Comparison of ENCODE assay signal across 27 cellular contexts in genomic region chr6:4434655-4435054, GRCh38.
"Had no signal": no experiment of that assay in that cellular context is flagged by ENCODE, and none has a peak within 500 bp of the region (broad histone marks: within the 10 kb centered on the region; RNA-seq: fewer than 3 reads in every experiment).

No MANE protein-coding gene starts in this region.

- H3K4me1 ChIP-seq: lower lobe of right lung, pancreas, prostate gland, stomach, testis, transverse colon, upper lobe of right lung had no signal

- H3K4me3 ChIP-seq: lower lobe of right lung, pancreas, prostate gland, skin epidermis, stomach, testis, thyroid gland, transverse colon, upper lobe of right lung had no signal

- H3K27me3 ChIP-seq: pancreas, stomach, testis, thyroid gland, transverse colon, upper lobe of right lung had no signal

- H3K36me3 ChIP-seq: lower lobe of right lung, pancreas, prostate gland, stomach, thyroid gland, transverse colon, upper lobe of right lung had no signal

- H3K9me3 ChIP-seq: lower lobe of right lung, pancreas, prostate gland, testis, thyroid gland, transverse colon, upper lobe of right lung had no signal

- DNase-seq: hippocampal formation; kidney glomerular epithelial cell; left cardiac atrium; lower lobe of right lung; mammary epithelial cell; mesenchymal stem cell; naive thymus-derived CD8-positive, alpha-beta T cell; nucleus accumbens; pancreas; posterior cingulate gyrus; retina; right cardiac atrium; stimulated activated CD4-positive, alpha-beta T cell treated with anti-CD3 and anti-CD28 coated beads, Interleukin-12 subunit alpha, Interleukin-12 subunit beta, amount 100 ng/mL, for 4 hours; stimulated activated CD4-positive, alpha-beta T cell treated with anti-CD3 and anti-CD28 coated beads, Interleukin-15, amount 100 ng/mL, for 24 hours; stimulated activated CD4-positive, alpha-beta T cell treated with anti-CD3 and anti-CD28 coated beads, Interleukin-2, amount 100 ng/mL, for 24 hours; stimulated activated CD4-positive, alpha-beta T cell treated with anti-CD3 and anti-CD28 coated beads, Interleukin-4, amount 100 ng/mL, for 1 hour; stimulated activated naive B cell treated with anti-CD40 and anti-IgM and Interleukin-4, amounts not matched to agents 10 μg/mL and 1 μg/mL and 100 μg/mL, for 72 hours; stimulated activated naive CD8-positive, alpha-beta T cell treated with anti-CD3 and anti-CD28 coated beads, Interleukin-15, Interleukin-2, amounts not matched to agents 100 U/mL and 50 U/mL, for 24 hours; stomach; testis; thyroid gland; transverse colon; upper lobe of right lung had no signal

- H3K27ac ChIP-seq: lower lobe of right lung, pancreas, prostate gland, skin epidermis, stomach, testis, thyroid gland, transverse colon, upper lobe of right lung had no signal

- ATAC-seq: left cardiac atrium; left lobe of liver; lower lobe of right lung; naive thymus-derived CD8-positive, alpha-beta T cell; pancreas; right cardiac atrium; sciatic nerve; stimulated activated naive B cell treated with anti-CD40 and anti-IgM and Interleukin-4, amounts not matched to agents 10 μg/mL and 1 μg/mL and 100 μg/mL, for 72 hours; stimulated activated naive CD8-positive, alpha-beta T cell treated with anti-CD3 and anti-CD28 coated beads, Interleukin-15, Interleukin-2, amounts not matched to agents 100 U/mL and 50 U/mL, for 24 hours; upper lobe of right lung had no signal
